ENCODE assay signal across 13 cellular contexts in the genomic region with DNA sequence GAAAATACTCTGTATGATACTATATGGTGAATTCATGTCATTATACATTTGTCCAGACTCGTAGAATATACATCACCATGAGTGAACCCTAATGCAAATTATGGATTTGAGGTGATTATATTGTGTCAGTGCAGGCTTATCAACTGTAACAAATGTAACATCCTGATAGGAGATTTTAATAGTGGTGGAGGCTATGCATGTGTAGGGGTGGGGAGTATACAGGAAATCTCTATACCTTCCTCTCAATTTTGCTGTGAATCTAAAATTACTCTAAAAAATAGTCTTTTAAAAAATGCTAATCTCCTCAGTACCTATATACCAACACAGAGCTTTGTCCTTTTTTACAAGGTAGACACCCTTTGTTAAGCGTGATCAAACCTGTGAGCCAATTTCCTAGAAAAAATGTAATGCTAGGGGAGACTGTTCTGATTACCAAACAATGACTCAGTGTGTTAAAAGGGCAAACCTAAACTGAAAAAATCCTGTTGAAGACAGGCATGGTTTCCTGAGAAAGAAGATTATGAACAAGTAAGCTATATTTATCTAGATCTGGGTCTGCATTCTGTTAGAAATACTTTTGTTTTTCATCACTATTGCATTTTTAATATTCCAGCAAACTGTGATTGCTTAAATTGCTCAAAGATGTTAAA.
DNase-seq lines count a peak whose midpoint lies in the region; ATAC-seq, FAIRE-seq and TF ChIP-seq lines count a peak whose summit lies in the region.
"Had no signal": no experiment of that assay in that cellular context is flagged by ENCODE, and none has a peak within 500 bp of the region (broad histone marks: within the 10 kb centered on the region; RNA-seq: fewer than 3 reads in every experiment).

No MANE protein-coding gene starts in this region.

- H3K36me3 ChIP-seq in subcutaneous abdominal adipose tissue (ENCODE audit: control insufficient read depth in 5 of 5, insufficient read depth in 5 of 5, low read length in 5 of 5), result no peaks in the 10 kb centered on the region
- H3K36me3 ChIP-seq in Karpas-422 (ENCODE audit: insufficient read depth, low read length), result no peaks in the 10 kb centered on the region
- H3K36me3 ChIP-seq in ascending aorta, result no peaks in the 10 kb centered on the region
- H3K36me3 ChIP-seq: HAP-1, sigmoid colon had no signal

- peak; percentile 86 to 89 for ATAC-seq in activated naive CD4-positive, alpha-beta T cell treated with anti-CD3 and anti-CD28 coated beads, Interleukin-2, amount 50 U/mL, for 72 hours
- ATAC-seq: CD8-positive, alpha-beta T cell had no signal

- DNase-seq in activated naive CD4-positive, alpha-beta T cell treated with anti-CD3 and anti-CD28 coated beads, Interleukin-2, amount 50 U/mL, for 72 hours (ENCODE audit: low spot score in 2 of 2), result no peak
- no peak for DNase-seq in activated naive CD4-positive, alpha-beta T cell treated with Interleukin-2 at 50 U/mL for 16 hours
- DNase-seq in fibroblast of mammary gland (ENCODE audit: low read depth), result peak; percentile 81
- no peak for DNase-seq in Karpas-422
- no peak for DNase-seq in NCI-H345 (lab: John Stamatoyannopoulos, UW)
- no peak for DNase-seq in ascending aorta (ENCODE audit: low spot score in 2 of 2)
- DNase-seq: activated B cell treated with CpG ODN at 0.5 μM for 24 hours; CD8-positive, alpha-beta T cell; left cardiac atrium; sigmoid colon had no signal

- TF ChIP-seq CTCF in fibroblast of mammary gland (conservative IDR thresholded peaks at IDR 0.05; ENCODE audit: control insufficient read depth, insufficient read depth, low read depth, low read length) (no peak), ascending aorta (IDR thresholded peaks at IDR 0.05) (no peak)

- intact Hi-C loops in ascending aorta (cut with DNase I), result no loop called here

- H2AFZ ChIP-seq in Karpas-422 (ENCODE audit: low read length), result no peak overlapping the region

- H3K9me3 Mint-ChIP-seq in activated naive CD4-positive, alpha-beta T cell treated with anti-CD3 and anti-CD28 coated beads, Interleukin-2, amount 50 U/mL, for 72 hours, result peaks cover 0 to 4% of the 10 kb centered on the region in 2 donors
- H3K9me3 Mint-ChIP-seq: activated B cell treated with CpG ODN at 0.5 μM for 24 hours; CD8-positive, alpha-beta T cell had no signal

- H3K27ac ChIP-seq in subcutaneous abdominal adipose tissue (ENCODE audit: low read depth, low read length), result peak overlapping the region; percentile 75
- H3K27ac ChIP-seq in Karpas-422 (ENCODE audit: low read length), result no peak overlapping the region
- no peak overlapping the region for H3K27ac ChIP-seq in ascending aorta

- no peak overlapping the region for H3K4me3 ChIP-seq in fibroblast of mammary gland (ENCODE audit: control insufficient read depth, low read depth, low read length)
- H3K4me3 ChIP-seq in subcutaneous abdominal adipose tissue (ENCODE audit: low read depth in 1 of 5, low read length in 5 of 5), result no peak overlapping the region
- H3K4me3 ChIP-seq in Karpas-422 (ENCODE audit: low read length), result no peak overlapping the region
- no peak overlapping the region for H3K4me3 ChIP-seq in ascending aorta
- H3K4me3 ChIP-seq: HAP-1, sigmoid colon had no signal

- H3K9me3 ChIP-seq in subcutaneous abdominal adipose tissue (ENCODE audit: control insufficient read depth in 5 of 5, low read length in 5 of 5) (no peaks in the 10 kb centered on the region), Karpas-422 (ENCODE audit: low read length) (no peaks in the 10 kb centered on the region), ascending aorta (no peaks in the 10 kb centered on the region)
- H3K9me3 ChIP-seq: HAP-1, sigmoid colon had no signal

- no peaks in the 10 kb centered on the region for H4K20me1 ChIP-seq in Karpas-422 (ENCODE audit: insufficient read depth, low read depth, low read length)

- H3K36me3 Mint-ChIP-seq in activated naive CD4-positive, alpha-beta T cell treated with anti-CD3 and anti-CD28 coated beads, Interleukin-2, amount 50 U/mL, for 72 hours, result peaks cover 0 to 4% of the 10 kb centered on the region in 2 donors
- H3K36me3 Mint-ChIP-seq: CD8-positive, alpha-beta T cell had no signal

- no peaks in the 10 kb centered on the region for H3K79me2 ChIP-seq in Karpas-422 (ENCODE audit: low read length)

- no peaks in the 10 kb centered on the region for H3K27me3 ChIP-seq in subcutaneous abdominal adipose tissue (ENCODE audit: control insufficient read depth in 5 of 5, insufficient read depth in 4 of 5, low read length in 5 of 5)
- H3K27me3 ChIP-seq in Karpas-422 (ENCODE audit: low read length), result no peaks in the 10 kb centered on the region
- no peaks in the 10 kb centered on the region for H3K27me3 ChIP-seq in ascending aorta
- H3K27me3 ChIP-seq: sigmoid colon had no signal

- peaks cover 4 to 52% (median 36%) of the 10 kb centered on the region in 5 donors for H3K4me1 ChIP-seq in subcutaneous abdominal adipose tissue (ENCODE audit: control insufficient read depth in 5 of 5, insufficient read depth in 5 of 5, low read length in 5 of 5)
- peaks cover 10% of the 10 kb centered on the region for H3K4me1 ChIP-seq in Karpas-422 (ENCODE audit: low read length)
- no peaks in the 10 kb centered on the region for H3K4me1 ChIP-seq in ascending aorta
- H3K4me1 ChIP-seq: HAP-1 had no signal

- no peaks in the 10 kb centered on the region for H3K9me2 ChIP-seq in Karpas-422 (replicated peaks; ENCODE audit: insufficient read depth, low read length)

- H3K9ac ChIP-seq in subcutaneous abdominal adipose tissue (ENCODE audit: low read length in 5 of 5) (no peak overlapping the region), Karpas-422 (ENCODE audit: low read length) (no peak overlapping the region)

- no peak overlapping the region for H3K4me2 ChIP-seq in Karpas-422 (ENCODE audit: low read depth, low read length, poor library complexity, severe bottlenecking)

- peak; percentile 97 for FAIRE-seq in TTC549 (lab: Jason Lieb, UNC)

- peak overlapping the region; percentile 51 to 57 for H3K27ac Mint-ChIP-seq in activated naive CD4-positive, alpha-beta T cell treated with anti-CD3 and anti-CD28 coated beads, Interleukin-2, amount 50 U/mL, for 72 hours
- H3K27ac Mint-ChIP-seq: activated B cell treated with CpG ODN at 0.5 μM for 24 hours; CD8-positive, alpha-beta T cell had no signal
